Comparison of ENCODE assay signal across 11 cellular contexts in the genomic region with DNA sequence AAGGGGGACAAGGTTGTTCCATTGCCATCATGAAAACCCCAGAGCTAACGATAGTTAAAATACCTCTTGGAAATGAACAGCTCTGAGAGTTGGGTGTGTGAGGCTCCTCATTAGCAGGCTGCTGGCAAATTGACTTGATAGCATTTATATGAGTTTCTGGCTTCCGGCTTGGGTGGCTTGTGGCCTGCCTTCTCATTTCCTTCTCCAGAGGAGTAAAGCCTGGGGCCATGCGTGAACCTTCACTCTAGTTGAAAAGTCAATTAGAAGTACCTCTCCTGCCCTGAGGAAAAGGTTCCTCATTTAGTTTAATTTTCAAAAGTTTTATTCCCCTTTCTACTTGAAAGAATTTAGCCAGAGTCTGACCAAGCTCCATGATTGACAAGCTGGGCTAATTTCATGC.
DNase-seq lines count a peak whose midpoint lies in the region; ATAC-seq and TF ChIP-seq lines count a peak whose summit lies in the region.
"Had no signal": no experiment of that assay in that cellular context is flagged by ENCODE, and none has a peak within 500 bp of the region (broad histone marks: within the 10 kb centered on the region; RNA-seq: fewer than 3 reads in every experiment).

No MANE protein-coding gene starts in this region.

- DNase-seq in AML-193 (lab: John Stamatoyannopoulos, UW) (peak; percentile 72 to 74), NB4 (ENCODE audit: low read depth) (peak; percentile 85), activated T-cell treated with anti-CD3 and anti-CD28 coated beads for 48 hours (ENCODE audit: low read depth) (peak; percentile 15), medulla oblongata (ENCODE audit: extremely low spot score) (no peak), foreskin melanocyte (no peak)
- peak in 7 of 10 donors; percentile 18 to 64 (median 22) for DNase-seq in naive thymus-derived CD8-positive, alpha-beta T cell
- DNase-seq: caudate nucleus, NCI-H1417 had no signal

- no peak for TF ChIP-seq POLR2A in NB4 (IDR thresholded peaks at IDR 0.05; ENCODE audit: extremely low read depth, insufficient read length)

- H3K4me3 ChIP-seq in NB4 (ENCODE audit: low read depth, low read length) = no peak overlapping the region

- H3K27me3 Mint-ChIP-seq in naive thymus-derived CD8-positive, alpha-beta T cell = no peaks in the 10 kb centered on the region

- no peak for TF ChIP-seq CTCF in NB4 (IDR thresholded peaks at IDR 0.05; ENCODE audit: low read depth, low read length)

- peak; percentile 70 to 79 for ATAC-seq in naive thymus-derived CD8-positive, alpha-beta T cell
- ATAC-seq in GM18909 (IDR thresholded peaks at IDR 0.05; ENCODE audit: poor library complexity, unreplicated experiment) = no peak
- no peak for ATAC-seq in GM18498 (IDR thresholded peaks at IDR 0.05; ENCODE audit: unreplicated experiment)
- ATAC-seq: HCT116 had no signal

- H3K27ac Mint-ChIP-seq in naive thymus-derived CD8-positive, alpha-beta T cell = peak overlapping the region in 9 of 10 donors; percentile 4 to 85 (median 64)

- H3K4me3 Mint-ChIP-seq in naive thymus-derived CD8-positive, alpha-beta T cell = peak overlapping the region in 8 of 10 donors; percentile 26 to 69 (median 57)

- peaks cover 56 to 93% (median 78%) of the 10 kb centered on the region in 4 donors for H3K4me1 Mint-ChIP-seq in naive thymus-derived CD8-positive, alpha-beta T cell

- POLR2A ChIA-PET in naive thymus-derived CD8-positive, alpha-beta T cell (lab: Charles Lee) = no interaction called here

- H3K9me3 Mint-ChIP-seq in naive thymus-derived CD8-positive, alpha-beta T cell = no peaks in the 10 kb centered on the region

- peaks cover 7 to 34% (median 22%) of the 10 kb centered on the region in 3 donors for H3K36me3 Mint-ChIP-seq in naive thymus-derived CD8-positive, alpha-beta T cell

Comparison
In these comparisons a context has a peak if more than half of its experiments do, and no peak if none do; other contexts are left out.
1. DNase-seq: peak in AML-193 (2 of 2), NB4 (single experiment), activated T-cell treated with anti-CD3 and anti-CD28 coated beads for 48 hours (single experiment) and naive thymus-derived CD8-positive, alpha-beta T cell (7 of 10); none in medulla oblongata (single experiment) and foreskin melanocyte (single experiment).
2. ATAC-seq: peak in naive thymus-derived CD8-positive, alpha-beta T cell (2 of 2); none in GM18909 (single experiment) and GM18498 (single experiment).